31 cellular contexts compared by ENCODE assay signal in the genomic region with DNA sequence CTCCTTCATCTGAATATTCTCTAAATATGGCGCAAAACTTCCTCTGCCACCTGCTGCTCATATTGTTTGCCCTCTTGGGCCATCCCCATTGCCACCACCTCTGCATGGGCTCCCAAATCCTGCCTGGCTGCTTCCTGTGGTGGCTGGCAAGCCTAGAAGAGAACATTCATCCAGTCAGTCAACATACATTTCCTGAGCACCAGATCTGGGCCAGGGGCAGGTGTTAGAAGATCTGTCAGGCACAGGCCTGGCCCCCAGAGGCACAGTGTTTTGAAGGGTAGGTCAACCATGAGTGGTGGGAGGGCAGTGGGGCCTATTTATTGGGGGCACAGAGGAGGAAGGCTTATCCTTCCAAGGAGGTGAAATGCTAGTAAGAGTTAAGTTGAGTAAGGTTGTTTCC. TPM values are rescaled to one million over a fixed set of nuclear protein-coding genes. Genes with fewer than 3 reads are reported as not detected.
DNase-seq lines count a peak whose midpoint lies in the region; ATAC-seq and TF ChIP-seq lines count a peak whose summit lies in the region.
"Had no signal": no experiment of that assay in that cellular context is flagged by ENCODE, and none has a peak within 500 bp of the region (broad histone marks: within the 10 kb centered on the region; RNA-seq: fewer than 3 reads in every experiment).

No MANE protein-coding gene starts in this region.

- H3K27me3 Mint-ChIP-seq in IgD-negative memory B cell = no peaks in the 10 kb centered on the region
- H3K27me3 Mint-ChIP-seq: activated CD4-positive, alpha-beta T cell treated with anti-CD3 and anti-CD28 coated beads, Interleukin-2, amount 10 ng/mL, durations not matched to agents 24 days and 14 days had no signal

- WGBS in esophagus muscularis mucosa = 86% methylated on average over 1 of the region's 1 CpG

- peaks cover 0 to 1% (median 0%) of the 10 kb centered on the region in 3 donors for H3K9me3 Mint-ChIP-seq in IgD-negative memory B cell
- H3K9me3 Mint-ChIP-seq: activated CD4-positive, alpha-beta T cell treated with anti-CD3 and anti-CD28 coated beads, Interleukin-2, amount 10 ng/mL, durations not matched to agents 24 days and 14 days had no signal

- H3K4me3 Mint-ChIP-seq in IgD-negative memory B cell = peak overlapping the region in 3 of 4 donors; percentile 17 to 84 (median 23)
- H3K4me3 Mint-ChIP-seq: activated CD4-positive, alpha-beta T cell treated with anti-CD3 and anti-CD28 coated beads, Interleukin-2, amount 10 ng/mL, durations not matched to agents 24 days and 14 days had no signal

- peaks cover 0 to 11% (median 7%) of the 10 kb centered on the region in 11 experiments; a peak in 18 of 22 replicates for H3K9me3 ChIP-seq in BLaER1 treated with 17β-estradiol and CSF1 and Interleukin-3, amounts not matched to agents 10 nM and 100 nM (replicated peaks in 1 of 11)
- H3K9me3 ChIP-seq in esophagus muscularis mucosa (no peaks in the 10 kb centered on the region), skeletal muscle tissue (ENCODE audit: control insufficient read depth in 3 of 3, low read length in 3 of 3) (no peaks in the 10 kb centered on the region)
- H3K9me3 ChIP-seq: mucosa of descending colon, pancreas, stomach, thyroid gland, vagina had no signal

- no peak for TF ChIP-seq EP300 in esophagus muscularis mucosa (IDR thresholded peaks at IDR 0.05)

- no peak for TF ChIP-seq CTCF in esophagus muscularis mucosa (IDR thresholded peaks at IDR 0.05)

- no peak for TF ChIP-seq POLR2A in esophagus muscularis mucosa (IDR thresholded peaks at IDR 0.05; ENCODE audit: low read depth)

- H3K27me3 ChIP-seq in BLaER1 treated with 17β-estradiol and CSF1 and Interleukin-3, amounts not matched to agents 10 nM and 100 nM = peaks cover 0 to 7% (median 0%) of the 10 kb centered on the region in 11 experiments; a peak in 3 of 22 replicates
- H3K27me3 ChIP-seq in esophagus muscularis mucosa (no peaks in the 10 kb centered on the region), skeletal muscle tissue (ENCODE audit: control insufficient read depth in 3 of 3, insufficient read depth in 3 of 3, low read length in 3 of 3) (no peaks in the 10 kb centered on the region)
- H3K27me3 ChIP-seq: pancreas, stomach, thyroid gland, vagina had no signal

- no peak overlapping the region for H3K4me3 ChIP-seq in BLaER1 treated with 17β-estradiol and CSF1 and Interleukin-3, amounts not matched to agents 10 nM and 100 nM
- H3K4me3 ChIP-seq in esophagus muscularis mucosa (no peak overlapping the region), skeletal muscle tissue (ENCODE audit: low read length in 3 of 3) (no peak overlapping the region)
- H3K4me3 ChIP-seq: lung, mucosa of descending colon, pancreas, smooth muscle cell, stomach, thyroid gland, vagina had no signal

- peaks cover 67 to 78% (median 73%) of the 10 kb centered on the region in 3 donors for H3K4me1 Mint-ChIP-seq in IgD-negative memory B cell

- intact Hi-C loops in esophagus muscularis mucosa (cut with DNase I) = no loop called here

- peaks cover 46 to 90% (median 54%) of the 10 kb centered on the region in 10 experiments for H3K4me1 ChIP-seq in BLaER1 treated with 17β-estradiol and CSF1 and Interleukin-3, amounts not matched to agents 10 nM and 100 nM
- H3K4me1 ChIP-seq in esophagus muscularis mucosa = peaks cover 79 to 96% (median 94%) of the 10 kb centered on the region in 4 donors
- H3K4me1 ChIP-seq in skeletal muscle tissue (ENCODE audit: control insufficient read depth in 3 of 3, insufficient read depth in 3 of 3, low read length in 3 of 3) = peaks cover 74 to 82% (median 75%) of the 10 kb centered on the region in 3 donors
- H3K4me1 ChIP-seq: pancreas had no signal

- H3K9ac ChIP-seq in BLaER1 treated with 17β-estradiol and CSF1 and Interleukin-3, amounts not matched to agents 10 nM and 100 nM = no peak overlapping the region
- peak overlapping the region in 1 of 3 donors; percentile 11 for H3K9ac ChIP-seq in skeletal muscle tissue (ENCODE audit: low read depth in 1 of 3, low read length in 3 of 3)

- peak overlapping the region; percentile 11 to 97 (median 91); a peak in 21 of 22 replicates for H3K4me2 ChIP-seq in BLaER1 treated with 17β-estradiol and CSF1 and Interleukin-3, amounts not matched to agents 10 nM and 100 nM
- H3K4me2 ChIP-seq: smooth muscle cell had no signal

- ATAC-seq in HG02678 (IDR thresholded peaks at IDR 0.05; ENCODE audit: unreplicated experiment) (no peak), GM21360 (IDR thresholded peaks at IDR 0.05; ENCODE audit: unreplicated experiment) (no peak)
- ATAC-seq: activated naive CD4-positive, alpha-beta T cell treated with anti-CD3 and anti-CD28 coated beads, Interleukin-2, amount 50 U/mL, for 72 hours; HCT116; mucosa of descending colon; pancreas had no signal

- H4K20me1 ChIP-seq in BLaER1 treated with 17β-estradiol and CSF1 and Interleukin-3, amounts not matched to agents 10 nM and 100 nM = peaks cover 71 to 100% (median 93%) of the 10 kb centered on the region in 11 experiments

- peaks cover 6 to 87% (median 37%) of the 10 kb centered on the region in 11 experiments; a peak in 19 of 22 replicates for H3K36me3 ChIP-seq in BLaER1 treated with 17β-estradiol and CSF1 and Interleukin-3, amounts not matched to agents 10 nM and 100 nM
- peaks cover 0 to 23% (median 11%) of the 10 kb centered on the region in 4 donors for H3K36me3 ChIP-seq in esophagus muscularis mucosa
- peaks cover 3 to 8% (median 7%) of the 10 kb centered on the region in 3 donors for H3K36me3 ChIP-seq in skeletal muscle tissue (ENCODE audit: control insufficient read depth in 3 of 3, insufficient read depth in 3 of 3, low read length in 3 of 3)
- H3K36me3 ChIP-seq: pancreas, thyroid gland, vagina had no signal

- DNase-seq in esophagus muscularis mucosa (ENCODE audit: extremely low spot score) (no peak), COLO829 (ENCODE audit: low spot score) (no peak)
- DNase-seq: activated CD4-positive, alpha-beta T cell treated with anti-CD3 and anti-CD28 coated beads, Interleukin-2, amount 10 ng/mL, durations not matched to agents 24 days and 14 days; amygdala; effector memory CD4-positive, alpha-beta T cell; erythroblast; IMR-90; kidney; mucosa of descending colon; MV-4-11; NCI-H1436 treated with DMSO at 0.1 percent for 48 hours; NCI-H2081 treated with DMSO at 0.1 percent for 48 hours; NCI-H345; pancreas; retina; stimulated activated CD4-positive, alpha-beta T cell treated with anti-CD3 and anti-CD28 coated beads, Interleukin-1b, Interleukin-23, amount 100 ng/mL, for 48 hours; stomach; SW 1271; T-helper 9 cell; thyroid gland had no signal

- H3K27ac Mint-ChIP-seq in IgD-negative memory B cell = peak overlapping the region in 2 of 3 donors; percentile 27 to 78
- H3K27ac Mint-ChIP-seq: activated CD4-positive, alpha-beta T cell treated with anti-CD3 and anti-CD28 coated beads, Interleukin-2, amount 10 ng/mL, durations not matched to agents 24 days and 14 days; activated naive CD4-positive, alpha-beta T cell treated with anti-CD3 and anti-CD28 coated beads, Interleukin-2, amount 50 U/mL, for 72 hours had no signal

- H3K27ac ChIP-seq in BLaER1 treated with 17β-estradiol and CSF1 and Interleukin-3, amounts not matched to agents 10 nM and 100 nM = no peak overlapping the region
- H3K27ac ChIP-seq in esophagus muscularis mucosa (replicated peaks in 1 of 4) (peak overlapping the region; percentile 76 to 85 (median 80)), skeletal muscle tissue (ENCODE audit: low read depth, low read length) (peak overlapping the region; percentile 42)
- H3K27ac ChIP-seq: pancreas, thyroid gland, vagina, VCaP had no signal

- peaks cover 20% of the 10 kb centered on the region for H3K36me3 Mint-ChIP-seq in IgD-negative memory B cell

RNA-seq across cellular contexts. Expression of a gene that starts 10.2 kb away (rescaled TPM):
- 11.6 TPM for polyA plus RNA-seq in IgD-negative memory B cell
- total RNA-seq in esophagus muscularis mucosa = 1 to 10 TPM; 3.6 to 7.5 (median 5.5) TPM
- total RNA-seq in skeletal muscle tissue = 2.6 TPM

RNA-seq across cellular contexts. Expression of a gene that starts 10.2 kb away (rescaled TPM):
- 8.0 TPM for polyA plus RNA-seq in IgD-negative memory B cell
- 100 to 1,000 TPM; 107 to 168 (median 142) TPM for total RNA-seq in esophagus muscularis mucosa
- total RNA-seq in skeletal muscle tissue = 42.3 TPM

Comparison
In these comparisons a context has a peak if more than half of its experiments do, and no peak if none do; other contexts are left out.
1. H3K27ac ChIP-seq: peak in esophagus muscularis mucosa (4 of 4) and skeletal muscle tissue (single experiment); none in BLaER1 treated with 17β-estradiol and CSF1 and Interleukin-3, amounts not matched to agents 10 nM and 100 nM (0 of 11).